ENCODE assay signal across 37 cellular contexts in genomic region chr9:137988701-137989100, GRCh38.
"Had no signal": no experiment of that assay in that cellular context is flagged by ENCODE, and none has a peak within 500 bp of the region (broad histone marks: within the 10 kb centered on the region; RNA-seq: fewer than 3 reads in every experiment).

No MANE protein-coding gene starts in this region.

- H3K4me3 Mint-ChIP-seq: activated CD4-positive, alpha-beta memory T cell treated with anti-CD3 and anti-CD28 coated beads, Interleukin-2, amount 10 ng/mL, durations not matched to agents 7 days and 5 days; activated CD8-positive, alpha-beta memory T cell treated with anti-CD3 and anti-CD28 coated beads, Interleukin-2, amount 10 ng/mL, durations not matched to agents 7 days and 5 days; activated naive CD4-positive, alpha-beta T cell treated with anti-CD3 and anti-CD28 coated beads, Interleukin-2, amount 10 ng/mL, durations not matched to agents 7 days and 5 days; activated naive CD8-positive, alpha-beta T cell; activated naive CD8-positive, alpha-beta T cell treated with anti-CD3 and anti-CD28 coated beads, Interleukin-2, amount 50 U/mL, for 24 hours; brain had no signal

- H3K4me1 Mint-ChIP-seq: activated CD4-positive, alpha-beta memory T cell treated with anti-CD3 and anti-CD28 coated beads, Interleukin-2, amount 10 ng/mL, durations not matched to agents 7 days and 5 days; activated CD8-positive, alpha-beta memory T cell treated with anti-CD3 and anti-CD28 coated beads, Interleukin-2, amount 10 ng/mL, durations not matched to agents 7 days and 5 days; activated naive CD8-positive, alpha-beta T cell treated with anti-CD3 and anti-CD28 coated beads, Interleukin-2, amount 50 U/mL, for 24 hours; brain had no signal

- H3K27ac ChIP-seq: PC-9, RWPE1, WERI-Rb-1 had no signal

- ATAC-seq: activated CD8-positive, alpha-beta memory T cell treated with anti-CD3 and anti-CD28 coated beads, Interleukin-2, amount 10 ng/mL, durations not matched to agents 7 days and 5 days; activated naive CD8-positive, alpha-beta T cell treated with anti-CD3 and anti-CD28 coated beads, Interleukin-2, amount 50 U/mL, for 24 hours; Right ventricle myocardium inferior; SK-N-SH treated with all-trans-retinoic acid at 6 μM for 48 hours had no signal

- DNase-seq: activated CD4-positive, alpha-beta memory T cell treated with anti-CD3 and anti-CD28 coated beads, Interleukin-2, amount 10 ng/mL, durations not matched to agents 7 days and 5 days; activated CD4-positive, alpha-beta T cell treated with anti-CD3 and anti-CD28 coated beads for 1 hour; activated CD4-positive, alpha-beta T cell treated with anti-CD3 and anti-CD28 coated beads for 48 hours; activated CD4-positive, CD25-positive, alpha-beta regulatory T cell; activated CD8-positive, alpha-beta memory T cell treated with anti-CD3 and anti-CD28 coated beads for 24 hours; activated CD8-positive, alpha-beta memory T cell treated with anti-CD3 and anti-CD28 coated beads, Interleukin-2, amount 10 ng/mL, durations not matched to agents 7 days and 5 days; activated CD8-positive, alpha-beta memory T cell treated with anti-CD3 and anti-CD28 coated beads, Interleukin-2, amount 50 U/mL, for 48 hours; activated effector memory CD4-positive, alpha-beta T cell treated with Interleukin-2 at 50 U/mL for 16 hours; activated naive CD8-positive, alpha-beta T cell treated with anti-CD3 and anti-CD28 coated beads, Interleukin-2, amount 50 U/mL, for 24 hours; anterior cingulate cortex; central memory CD4-positive, alpha-beta T cell; Karpas-422; KBM-7; NCI-H1105; NCI-H1436; NCI-H187; NCI-H2029 treated with DMSO at 0.1 percent for 48 hours; NCI-H2107; NCI-H2171; NCI-H510A; NCI-H526; NCI-H748 treated with DMSO at 0.1 percent for 48 hours; NK-92 treated with Interleukin-12 subunit alpha and Interleukin-12 subunit beta, amount 100 ng/mL, for 24 hours; PC-9; SIG-M5; T-helper 1 cell; T-helper 2 cell; T1000; WERI-Rb-1 had no signal

- H3K36me3 Mint-ChIP-seq: activated CD8-positive, alpha-beta memory T cell treated with anti-CD3 and anti-CD28 coated beads, Interleukin-2, amount 10 ng/mL, durations not matched to agents 7 days and 5 days; activated naive CD4-positive, alpha-beta T cell treated with anti-CD3 and anti-CD28 coated beads, Interleukin-2, amount 10 ng/mL, durations not matched to agents 7 days and 5 days; activated naive CD8-positive, alpha-beta T cell had no signal

- H3K4me3 ChIP-seq: PC-9 had no signal

- FAIRE-seq: bronchial epithelial cell, RCC 7860 had no signal

- H3K27ac Mint-ChIP-seq: activated CD4-positive, alpha-beta memory T cell treated with anti-CD3 and anti-CD28 coated beads, Interleukin-2, amount 10 ng/mL, durations not matched to agents 7 days and 5 days; activated CD8-positive, alpha-beta memory T cell treated with anti-CD3 and anti-CD28 coated beads, Interleukin-2, amount 10 ng/mL, durations not matched to agents 7 days and 5 days; activated naive CD4-positive, alpha-beta T cell treated with anti-CD3 and anti-CD28 coated beads, Interleukin-2, amount 10 ng/mL, durations not matched to agents 7 days and 5 days; activated naive CD8-positive, alpha-beta T cell; activated naive CD8-positive, alpha-beta T cell treated with anti-CD3 and anti-CD28 coated beads, Interleukin-2, amount 50 U/mL, for 24 hours; brain had no signal

- H3K9me3 Mint-ChIP-seq: activated CD4-positive, alpha-beta memory T cell treated with anti-CD3 and anti-CD28 coated beads, Interleukin-2, amount 10 ng/mL, durations not matched to agents 7 days and 5 days; activated naive CD4-positive, alpha-beta T cell treated with anti-CD3 and anti-CD28 coated beads, Interleukin-2, amount 10 ng/mL, durations not matched to agents 7 days and 5 days; activated naive CD8-positive, alpha-beta T cell treated with anti-CD3 and anti-CD28 coated beads, Interleukin-2, amount 50 U/mL, for 24 hours had no signal
